ENCODE assay signal across 8 cellular contexts in genomic region chr6:62286470-62286843, GRCh38. TPM values are rescaled to one million over a fixed set of nuclear protein-coding genes. Genes with fewer than 3 reads are reported as not detected.
DNase-seq lines count a peak whose midpoint lies in the region; ATAC-seq, FAIRE-seq and TF ChIP-seq lines count a peak whose summit lies in the region.

No MANE protein-coding gene starts in this region.

- H2BK12ac ChIP-seq in H1 (ENCODE audit: low read depth, low read length), result no peak overlapping the region

- H3K18ac ChIP-seq in H1 (ENCODE audit: extremely low read depth, low read length), result peak overlapping the region; percentile 51; the same call in 1 of the 2 replicates

- H4K20me1 ChIP-seq in H1 (replicated peaks in 1 of 2; ENCODE audit: control insufficient read depth in 1 of 2, insufficient read depth in 2 of 2, low read length in 2 of 2) (no peaks in the 10 kb centered on the region), PC-9 (ENCODE audit: insufficient read depth) (no peaks in the 10 kb centered on the region)

- no TSS peak for BruUV-seq in PC-9 (replicated peaks; lab: Mats Ljungman, UMichigan)

- no peak overlapping the region for H2BK20ac ChIP-seq in H1 (ENCODE audit: low read length)

- H3K14ac ChIP-seq in H1 (ENCODE audit: insufficient read length), result no peak overlapping the region

- H3K27me3 ChIP-seq in H1 (replicated peaks in 1 of 4; ENCODE audit: control insufficient read depth in 3 of 4, extremely low read depth in 1 of 4, insufficient read depth in 3 of 4, low read length in 3 of 4) (no peaks in the 10 kb centered on the region), gastrocnemius medialis (peaks cover 0 to 8% (median 5%) of the 10 kb centered on the region in 3 donors), WERI-Rb-1 (ENCODE audit: insufficient read depth, low read depth, severe bottlenecking) (peaks cover 42% of the 10 kb centered on the region), PC-9 (ENCODE audit: insufficient read depth, low read depth) (no peaks in the 10 kb centered on the region)

- H2AK5ac ChIP-seq in H1 (ENCODE audit: low read depth, low read length), result no peak overlapping the region

- WGBS in H1 (ENCODE audit: extremely low coverage in 1 of 2, insufficient coverage in 1 of 2, insufficient read length in 1 of 2, insufficient replicate concordance in 2 of 2, low coverage in 1 of 2, low lambda C conversion rate in 2 of 2, missing lambda C conversion rate in 1 of 2), 2 experiments, result 3% methylated on average over 13 of the region's 13 CpGs; no CpG with 5 or more reads in 1 of the 2 experiments

- peaks cover 12% of the 10 kb centered on the region for H3K23me2 ChIP-seq in H1 (ENCODE audit: low read depth, low read length)

- H3K4me2 ChIP-seq in H1 (ENCODE audit: insufficient read depth in 1 of 2, low read depth in 2 of 2, low read length in 2 of 2), result peak overlapping the region; percentile 89 to 99
- H3K4me2 ChIP-seq in PC-9, result no peak overlapping the region

- peak overlapping the region; percentile 49 to 95 (median 92) for H3K4me3 ChIP-seq in H1 (ENCODE audit: extremely low read depth in 1 of 4, insufficient read depth in 2 of 4, low read depth in 3 of 4, low read length in 4 of 4)
- peak overlapping the region; percentile 28 to 56 (median 44) for H3K4me3 ChIP-seq in gastrocnemius medialis
- no peak overlapping the region for H3K4me3 ChIP-seq in WERI-Rb-1 (ENCODE audit: low read depth, low read length)
- no peak overlapping the region for H3K4me3 ChIP-seq in PC-9

- peak overlapping the region; percentile 98 for H2AFZ ChIP-seq in H1 (ENCODE audit: low read length)
- no peak overlapping the region for H2AFZ ChIP-seq in PC-9

- H3K79me2 ChIP-seq in H1 (ENCODE audit: control insufficient read depth in 1 of 2, insufficient read depth in 2 of 2, low read length in 2 of 2), result peaks cover 0 to 39% of the 10 kb centered on the region in 2 experiments; a peak in 3 of 4 replicates
- H3K79me2 ChIP-seq in PC-9 (ENCODE audit: low read depth), result no peaks in the 10 kb centered on the region

- no peak overlapping the region for H3K56ac ChIP-seq in H1 (replicated peaks; ENCODE audit: insufficient read length, low read depth, low read length)

- DNase-seq in H1 (ENCODE audit: low read depth in 1 of 2, low spot score in 2 of 2) (no peak), gastrocnemius medialis (no peak), WERI-Rb-1 (no peak), NCI-H1092 (lab: John Stamatoyannopoulos, UW) (no peak), PC-9 (no peak)

- peak overlapping the region; percentile 51; the same call in 1 of the 2 replicates for H4K8ac ChIP-seq in H1 (ENCODE audit: extremely low read depth, insufficient read depth, low read length)

- no peak for TF ChIP-seq RAD21 in H1 (IDR thresholded peaks at IDR 0.05 in 1 of 2, conservative IDR thresholded peaks at IDR 0.05 in 1 of 2; ENCODE audit: low read depth in 2 of 2, low read length in 2 of 2)

- no peak overlapping the region for H2BK5ac ChIP-seq in H1 (ENCODE audit: low read depth, low read length)

- CTCF ChIA-PET in H1 (lab: Charles Lee; ENCODE audit: partially characterized antibody), result interaction anchor here (0.8 kb wide), 1 partner anchor 16 kb away, joined by 4 read pairs; no protein-coding TSS in a partner anchor
- CTCF ChIA-PET in PC-9 (lab: Charles Lee), result no interaction called here

- H2BK15ac ChIP-seq in H1 (ENCODE audit: low read length), result no peak overlapping the region

- H3K23ac ChIP-seq in H1 (ENCODE audit: insufficient read length), result no peak overlapping the region

- ATAC-seq in GM19395 (IDR thresholded peaks at IDR 0.05; ENCODE audit: unreplicated experiment) (peak; percentile 19), HG03045 (IDR thresholded peaks at IDR 0.05; ENCODE audit: unreplicated experiment) (peak; percentile 2), gastrocnemius medialis (no peak), HG03378 (IDR thresholded peaks at IDR 0.05; ENCODE audit: unreplicated experiment) (no peak)

- H3K36me3 ChIP-seq in H1 (ENCODE audit: control insufficient read depth in 2 of 4, insufficient read depth in 4 of 4, low read length in 3 of 4) (no peaks in the 10 kb centered on the region), gastrocnemius medialis (no peaks in the 10 kb centered on the region), WERI-Rb-1 (no peaks in the 10 kb centered on the region), PC-9 (ENCODE audit: low read depth) (no peaks in the 10 kb centered on the region)

- no peaks in the 10 kb centered on the region; the same call in 1 of the 2 replicates for H3K9me2 ChIP-seq in PC-9 (ENCODE audit: insufficient read depth)

- intact Hi-C loops in gastrocnemius medialis (cut with DNase I; ENCODE audit: low total_unique reads), result no loop called here
- intact Hi-C loops in PC-9 (cut with micrococcal nuclease; ENCODE audit: unreplicated experiment), result loop anchor here (10.0 kb wide), 1 partner anchor 472 kb away; no protein-coding TSS in a partner anchor

- no peak for TF ChIP-seq POLR2A in H1 (IDR thresholded peaks at IDR 0.05; ENCODE audit: control extremely low read depth in 1 of 2, low read depth in 2 of 2, low read length in 2 of 2)
- no peak for TF ChIP-seq POLR2A in gastrocnemius medialis (IDR thresholded peaks at IDR 0.05)

- no peaks in the 10 kb centered on the region for H3F3A ChIP-seq in PC-9 (ENCODE audit: insufficient read depth, low read depth)

- H3K4me1 ChIP-seq in H1 (replicated peaks in 1 of 4; ENCODE audit: control insufficient read depth in 3 of 4, insufficient read depth in 4 of 4, low read length in 3 of 4), result peaks cover 0 to 4% (median 0%) of the 10 kb centered on the region in 4 experiments; a peak in 1 of 7 replicates
- H3K4me1 ChIP-seq in gastrocnemius medialis, result no peaks in the 10 kb centered on the region
- no peaks in the 10 kb centered on the region for H3K4me1 ChIP-seq in PC-9 (replicated peaks; ENCODE audit: insufficient read depth)

- H3K9me3 ChIP-seq in H1 (ENCODE audit: insufficient read depth in 2 of 2, low read depth in 1 of 2, low read length in 1 of 2) (no peaks in the 10 kb centered on the region), gastrocnemius medialis (no peaks in the 10 kb centered on the region), WERI-Rb-1 (ENCODE audit: severe bottlenecking) (no peaks in the 10 kb centered on the region), PC-9 (ENCODE audit: insufficient read depth, low read depth) (no peaks in the 10 kb centered on the region)

- H4K91ac ChIP-seq in H1 (replicated peaks; ENCODE audit: insufficient read length, low read length), result no peak overlapping the region

- H3K9ac ChIP-seq in H1 (replicated peaks in 1 of 4; ENCODE audit: extremely low read depth in 1 of 4, low read depth in 3 of 4, low read length in 3 of 4), result peak overlapping the region in 3 of 4 experiments; percentile 15 to 56 (median 36); a peak in 3 of 7 replicates

- no peak for TF ChIP-seq EP300 in H1 (IDR thresholded peaks at IDR 0.05; ENCODE audit: borderline replicate concordance in 1 of 2, low read depth in 2 of 2, low read length in 2 of 2)

- no peak overlapping the region for H4K5ac ChIP-seq in H1 (ENCODE audit: insufficient read length, low read depth, low read length)

- H3K27ac ChIP-seq in H1 (ENCODE audit: low read depth, low read length) (no peak overlapping the region), gastrocnemius medialis (no peak overlapping the region), WERI-Rb-1 (no peak overlapping the region), PC-9 (no peak overlapping the region)

- TF ChIP-seq CTCF in H1 (IDR thresholded peaks at IDR 0.05; ENCODE audit: control extremely low read depth in 1 of 3, insufficient read depth in 1 of 3, low read depth in 1 of 3, low read length in 3 of 3), result no peak
- no peak for TF ChIP-seq CTCF in gastrocnemius medialis (IDR thresholded peaks at IDR 0.05 in 4 of 5, conservative IDR thresholded peaks at IDR 0.05 in 1 of 5)
- no peak for TF ChIP-seq CTCF in WERI-Rb-1 (IDR thresholded peaks at IDR 0.05; ENCODE audit: low read depth, low read length)
- no peak for TF ChIP-seq CTCF in PC-9 (conservative IDR thresholded peaks at IDR 0.05)

- no peak overlapping the region for H2BK120ac ChIP-seq in H1 (replicated peaks; ENCODE audit: low read depth, low read length)

- FAIRE-seq in H1 (lab: Jason Lieb, UNC), result no peak

- H3K79me1 ChIP-seq in H1 (ENCODE audit: low read depth, low read length), result no peaks in the 10 kb centered on the region

- POLR2A ChIA-PET in H1 (lab: Charles Lee; ENCODE audit: partially characterized antibody), result no interaction called here
- POLR2A ChIA-PET in PC-9 (lab: Charles Lee; ENCODE audit: unreplicated experiment), result no interaction called here

- H3K4ac ChIP-seq in H1 (replicated peaks; ENCODE audit: insufficient read length, low read depth, low read length), result no peak overlapping the region

- in situ Hi-C loops in gastrocnemius medialis (cut with MboI; ENCODE audit: low sequenced_read_pairs in 4 of 4), result no loop called here

TF ChIP-seq in H1, 55 proteins besides CTCF, POLR2A, EP300 and RAD21:
- no peak for TF ChIP-seq SIN3A (conservative IDR thresholded peaks at IDR 0.05 in 1 of 2, IDR thresholded peaks at IDR 0.05 in 1 of 2; ENCODE audit: low read depth in 1 of 2, low read length in 2 of 2)
- TF ChIP-seq KDM5A (IDR thresholded peaks at IDR 0.05; ENCODE audit: low read length), result no peak
- no peak for TF ChIP-seq HDAC6 (IDR thresholded peaks at IDR 0.05; ENCODE audit: low read depth, low read length)
- TF ChIP-seq GTF2F1 (IDR thresholded peaks at IDR 0.05; ENCODE audit: borderline replicate concordance, low read depth, low read length), result no peak
- TF ChIP-seq KDM1A (IDR thresholded peaks at IDR 0.05; ENCODE audit: borderline replicate concordance, low read length), result no peak

RNA-seq across cellular contexts. Expression of gene KHDRBS2, which starts 0.4 kb away (rescaled TPM):
- 7.5 and 7.7 TPM in 2 replicates for total RNA-seq in H1 (2021; fragmentation: NEBNext Ultra II Directional; extraction: Animal tissue kit (Norgen Biotek cat#: 25700))
- 5.2 and 5.5 TPM in 2 replicates for polyA plus RNA-seq in H1 (2011; rRNA removed)
- 5.6 TPM for polyA plus RNA-seq in H1 (2011; cell fraction: cytosol; rRNA removed)
- 11.3 TPM for polyA plus RNA-seq in H1 (2011; cell fraction: nucleus; rRNA removed)
- 5.7 to 9.1 TPM (median 6.4 TPM) in 4 replicates for polyA plus RNA-seq in H1 (2012, experiment 1 of 2)
- polyA plus RNA-seq in H1 (2012, experiment 2 of 2), result 1.8 TPM
- 4.2 TPM for polyA plus RNA-seq in H1 (2013, experiment 1 of 2)
- polyA plus RNA-seq in H1 (2013, experiment 2 of 2), result 3.8 TPM
- 7.5 and 8.0 TPM in 2 replicates for polyA minus RNA-seq in H1 (2011; rRNA and poly(A)+ RNA removed)
- polyA minus RNA-seq in H1 (2011; cell fraction: cytosol; rRNA and poly(A)+ RNA removed), result 6.7 TPM
- 47.5 TPM for polyA minus RNA-seq in H1 (2011; cell fraction: nucleus; rRNA and poly(A)+ RNA removed)
- under 1 TPM in 1 of 4 donors, not detected in 3; 0.44 TPM for total RNA-seq in gastrocnemius medialis
- total RNA-seq in PC-9 (2021), result not detected in 2 replicates

Comparison
In these comparisons a context has a peak if more than half of its experiments do, and no peak if none do; other contexts are left out.
1. ATAC-seq: peak in GM19395 (single experiment) and HG03045 (single experiment); none in gastrocnemius medialis (0 of 2) and HG03378 (single experiment).
2. H3K4me3 ChIP-seq: peak in H1 (4 of 4) and gastrocnemius medialis (4 of 4); none in WERI-Rb-1 (single experiment) and PC-9 (single experiment).